ENCODE assay signal across 22 cellular contexts in genomic region chr10:6227346-6227745, GRCh38. TPM values are rescaled to one million over a fixed set of nuclear protein-coding genes. Genes with fewer than 3 reads are reported as not detected.
DNase-seq lines count a peak whose midpoint lies in the region; ATAC-seq, FAIRE-seq and TF ChIP-seq lines count a peak whose summit lies in the region.
"Had no signal": no experiment of that assay in that cellular context is flagged by ENCODE, and none has a peak within 500 bp of the region (broad histone marks: within the 10 kb centered on the region; RNA-seq: fewer than 3 reads in every experiment).

No MANE protein-coding gene starts in this region.

- FAIRE-seq in kidney (lab: Jason Lieb, UNC), result no peak
- FAIRE-seq: GM12892 had no signal

- H3K36me3 ChIP-seq in H7 (replicated peaks; ENCODE audit: control insufficient read depth, insufficient read depth, low read length) (peaks cover 35% of the 10 kb centered on the region), kidney (ENCODE audit: control insufficient read depth in 1 of 2, insufficient read depth in 2 of 2, low read length in 2 of 2) (peaks cover 8 to 24% of the 10 kb centered on the region in 2 donors)
- H3K36me3 ChIP-seq: SJCRH30 had no signal

- intact Hi-C loops in kidney (cut with DNase I), result no loop called here

- no peaks in the 10 kb centered on the region for H3K27me3 ChIP-seq in H7 (ENCODE audit: control insufficient read depth, insufficient read depth, low read length)
- H3K27me3 ChIP-seq: BLaER1, SJCRH30 had no signal

- TF ChIP-seq CTCF in kidney (IDR thresholded peaks at IDR 0.05; ENCODE audit: borderline replicate concordance, extremely low read depth, insufficient read depth), result no peak

- H3K27ac ChIP-seq in angular gyrus (ENCODE audit: low read depth, low read length) (peak overlapping the region; percentile 5), kidney (ENCODE audit: low read depth in 2 of 2, low read length in 2 of 2) (no peak overlapping the region), temporal lobe (ENCODE audit: low read depth, low read length) (peak overlapping the region; percentile 14)
- H3K27ac ChIP-seq: BLaER1, SJCRH30 had no signal

- no peak for ATAC-seq in GM18519 (IDR thresholded peaks at IDR 0.05; ENCODE audit: low FRiP score, unreplicated experiment)
- ATAC-seq: Panc1 had no signal

- H3K9me3 ChIP-seq in kidney (ENCODE audit: control insufficient read depth in 1 of 2, low read length in 2 of 2), result no peaks in the 10 kb centered on the region
- H3K9me3 ChIP-seq: BLaER1, SJCRH30 had no signal

- no peak overlapping the region for H3K9ac ChIP-seq in kidney (ENCODE audit: low read length in 2 of 2)
- H3K9ac ChIP-seq: BLaER1 had no signal

- no peak overlapping the region for H3K4me3 ChIP-seq in H7 (ENCODE audit: insufficient read depth, low read depth, low read length)
- H3K4me3 ChIP-seq in kidney (ENCODE audit: low read length in 2 of 2), result no peak overlapping the region
- H3K4me3 ChIP-seq: BLaER1, SJCRH30 had no signal

- DNase-seq in H7, result peak; percentile 22
- DNase-seq in kidney, result peak; percentile 44
- no peak for DNase-seq in NCI-H1048 (lab: John Stamatoyannopoulos, UW)
- DNase-seq in OCI-M2 (lab: John Stamatoyannopoulos, UW; ENCODE audit: unreplicated experiment), result no peak
- DNase-seq: ACHN; CD4-positive, alpha-beta memory T cell; DMS153; HFFc6; KBM-7; NCI-H1092 treated with DMSO at 0.1 percent for 48 hours; NCI-H1436 treated with DMSO at 0.1 percent for 48 hours; NCI-H2029 treated with DMSO at 0.1 percent for 48 hours; NCI-H226; NCI-H510A treated with DMSO at 0.1 percent for 48 hours; NCI-H748 treated with DMSO at 0.1 percent for 48 hours; SJCRH30 had no signal

- H3K4me1 ChIP-seq in kidney (ENCODE audit: control insufficient read depth in 1 of 2, insufficient read depth in 1 of 2, low read depth in 1 of 2, low read length in 2 of 2), result peaks cover 0 to 3% of the 10 kb centered on the region in 2 donors
- H3K4me1 ChIP-seq: SJCRH30 had no signal

RNA-seq across cellular contexts. Expression of gene PFKFB3, which starts 24.6 kb away (rescaled TPM):
- 14.6 and 20.1 TPM in 2 replicates for total RNA-seq in H7 (2014; rRNA removed; shearing (Covaris generic))
- total RNA-seq in kidney (141 TPM), temporal lobe (20.9 TPM)
- 34.9 TPM for polyA plus RNA-seq in kidney (ENCODE audit: insufficient read depth, low read depth, low replicate concordance)

Comparison
In these comparisons a context has a peak if more than half of its experiments do, and no peak if none do; other contexts are left out.
1. DNase-seq: peak in H7 (single experiment) and kidney (single experiment); none in NCI-H1048 (single experiment) and OCI-M2 (single experiment).
2. H3K27ac ChIP-seq: peak in angular gyrus (single experiment) and temporal lobe (single experiment); none in kidney (0 of 2).